8 cellular contexts compared by ENCODE assay signal in genomic region chr7:103297837-103298179, GRCh38. TPM values are rescaled to one million over a fixed set of nuclear protein-coding genes. Genes with fewer than 3 reads are reported as not detected.
DNase-seq lines count a peak whose midpoint lies in the region; ATAC-seq and TF ChIP-seq lines count a peak whose summit lies in the region.

No MANE protein-coding gene starts in this region.

- peaks cover 7% of the 10 kb centered on the region for H3K4me1 ChIP-seq in endodermal cell (ENCODE audit: control insufficient read depth, insufficient read depth, low read length)

- H3K27me3 Mint-ChIP-seq in endodermal cell (ENCODE audit: insufficient read depth) (peaks cover 8% of the 10 kb centered on the region), progenitor cell of endocrine pancreas (peaks cover 3% of the 10 kb centered on the region)

- 0 to 1% methylated on average over 4 to 7 of the region's 7 CpGs for WGBS in endodermal cell (ENCODE audit: insufficient coverage in 1 of 2, insufficient read length in 1 of 2), 2 experiments

- no peaks in the 10 kb centered on the region for H3K9me3 Mint-ChIP-seq in endodermal cell
- no peaks in the 10 kb centered on the region for H3K9me3 Mint-ChIP-seq in progenitor cell of endocrine pancreas (ENCODE audit: low read depth)

- H3K27ac ChIP-seq in endodermal cell (ENCODE audit: low read depth, low read length), result no peak overlapping the region

- peaks cover 38% of the 10 kb centered on the region for H3K36me3 ChIP-seq in endodermal cell (ENCODE audit: control insufficient read depth, insufficient read depth, low read length)

- H3K4me3 ChIP-seq in LNCaP clone FGC (ENCODE audit: low read depth, low read length), result peak overlapping the region; percentile 79
- H3K4me3 ChIP-seq in endodermal cell (ENCODE audit: low read length), result peak overlapping the region; percentile 95

- H3K36me3 Mint-ChIP-seq in endodermal cell (ENCODE audit: low read depth) (peaks cover 33% of the 10 kb centered on the region), progenitor cell of endocrine pancreas (ENCODE audit: insufficient read depth) (peaks cover 6% of the 10 kb centered on the region)

- peaks cover 5% of the 10 kb centered on the region for H3K27me3 ChIP-seq in endodermal cell (ENCODE audit: control insufficient read depth, insufficient read depth, low read length, poor library complexity, severe bottlenecking)

- H3K4me1 Mint-ChIP-seq in endodermal cell, result peaks cover 12% of the 10 kb centered on the region
- H3K4me1 Mint-ChIP-seq in progenitor cell of endocrine pancreas (ENCODE audit: low read depth), result peaks cover 13% of the 10 kb centered on the region

- H3K9me3 ChIP-seq in endodermal cell (ENCODE audit: control insufficient read depth, low read length), result no peaks in the 10 kb centered on the region

- H3K4me3 Mint-ChIP-seq in endodermal cell (peak overlapping the region; percentile 76), progenitor cell of endocrine pancreas (ENCODE audit: low read depth) (peak overlapping the region; percentile 77)

- H3K9ac ChIP-seq in endodermal cell (ENCODE audit: extremely low read depth, low read length, poor library complexity, severe bottlenecking), result peak overlapping the region; percentile 87

- H3K27ac Mint-ChIP-seq in endodermal cell, result peak overlapping the region; percentile 89
- peak overlapping the region; percentile 65 for H3K27ac Mint-ChIP-seq in progenitor cell of endocrine pancreas

- TF ChIP-seq CTCF in LNCaP clone FGC (IDR thresholded peaks at IDR 0.05; ENCODE audit: control insufficient read depth, extremely low read depth, insufficient read depth) (no peak), endodermal cell (conservative IDR thresholded peaks at IDR 0.05) (no peak), progenitor cell of endocrine pancreas (IDR thresholded peaks at IDR 0.05; ENCODE audit: unreplicated experiment) (no peak)

- peak; percentile 26 for ATAC-seq in GM21367 (IDR thresholded peaks at IDR 0.05; ENCODE audit: unreplicated experiment)
- ATAC-seq in HG02973 (IDR thresholded peaks at IDR 0.05; ENCODE audit: unreplicated experiment), result no peak

- DNase-seq in LNCaP clone FGC (ENCODE audit: low read depth) (no peak), endodermal cell (no peak), progenitor cell of endocrine pancreas (ENCODE audit: low spot score, unreplicated experiment) (no peak), UCSD-AML1 (lab: John Stamatoyannopoulos, UW; ENCODE audit: unreplicated experiment) (no peak), HUDEP-2 (lab: John Stamatoyannopoulos, UW; ENCODE audit: unreplicated experiment in 76 of 76) (no peak)
- no peak for DNase-seq in activated effector memory CD4-positive, alpha-beta T cell treated with Interleukin-2 at 50 U/mL for 16 hours

RNA-seq across cellular contexts. Expression of gene PMPCB, which starts 0.6 kb away (rescaled TPM):
- 10 to 100 TPM; 63.9 to 75.2 TPM for total RNA-seq in endodermal cell
- 79.5 TPM for polyA plus RNA-seq in endodermal cell (2013, experiment 1 of 2)
- polyA plus RNA-seq in endodermal cell (2013, experiment 2 of 2), result 75.9 TPM
- 78.1 and 81.1 TPM in 2 replicates for total RNA-seq in progenitor cell of endocrine pancreas

RNA-seq across cellular contexts. Expression of gene DNAJC2, which starts 46.8 kb away (rescaled TPM):
- 10 to 100 TPM; 40.8 to 43.0 TPM for total RNA-seq in endodermal cell
- 25.5 TPM for polyA plus RNA-seq in endodermal cell (2013, experiment 1 of 2)
- polyA plus RNA-seq in endodermal cell (2013, experiment 2 of 2), result 24.1 TPM
- total RNA-seq in progenitor cell of endocrine pancreas, result 32.8 and 34.1 TPM in 2 replicates

RNA-seq across cellular contexts. Expression of gene PSMC2, which starts 49.6 kb away (rescaled TPM):
- 100 to 1,000 TPM; 108 to 109 TPM for total RNA-seq in endodermal cell
- 118 TPM for polyA plus RNA-seq in endodermal cell (2013, experiment 1 of 2)
- polyA plus RNA-seq in endodermal cell (2013, experiment 2 of 2), result 120 TPM
- 93.5 and 101 TPM in 2 replicates for total RNA-seq in progenitor cell of endocrine pancreas
